ENCODE assay signal across 13 cellular contexts in genomic region chr3:63364909-63365308, GRCh38.
DNase-seq lines count a peak whose midpoint lies in the region; ATAC-seq, FAIRE-seq and TF ChIP-seq lines count a peak whose summit lies in the region.
"Had no signal": no experiment of that assay in that cellular context is flagged by ENCODE, and none has a peak within 500 bp of the region (broad histone marks: within the 10 kb centered on the region; RNA-seq: fewer than 3 reads in every experiment).

No MANE protein-coding gene starts in this region.

- H3K4me3 ChIP-seq in HepG2 (replicated peaks in 1 of 3; ENCODE audit: insufficient read depth in 1 of 3, low read depth in 2 of 3, low read length in 3 of 3) (no peak overlapping the region), right lobe of liver (no peak overlapping the region)
- H3K4me3 ChIP-seq: BLaER1 treated with 17β-estradiol and CSF1 and Interleukin-3, amounts not matched to agents 10 nM and 100 nM; PC-9 had no signal

- no peak for DNase-seq in HepG2 (ENCODE audit: low spot score)
- DNase-seq in right lobe of liver, result no peak
- peak; percentile 3 for DNase-seq in RKO (ENCODE audit: low spot score)
- peak in 33 of 42 donors; percentile 12 to 74 (median 37) for DNase-seq in head of caudate nucleus
- no peak for DNase-seq in inferior parietal cortex (ENCODE audit: extremely low spot score)
- DNase-seq in mesenteric fat pad (ENCODE audit: low spot score), result no peak
- DNase-seq in activated CD4-positive, CD25-positive, alpha-beta regulatory T cell treated with anti-CD3 and anti-CD28 coated beads, Interleukin-2, amount 50 U/mL, for 72 hours, result no peak
- DNase-seq in stimulated activated CD4-positive, alpha-beta T cell treated with anti-CD3 and anti-CD28 coated beads, Interleukin-15, amount 100 ng/mL, for 24 hours, result no peak
- DNase-seq: activated CD4-positive, alpha-beta T cell treated with anti-CD3 and anti-CD28 coated beads for 36 hours; activated naive CD4-positive, alpha-beta T cell treated with Interleukin-2 at 50 U/mL for 16 hours; islet precursor cell had no signal

- POLR2A ChIA-PET in HepG2 (lab: Yijun Ruan, JAX), result no interaction called here

- ATAC-seq in HepG2 (peak; percentile 74), right lobe of liver (no peak)
- ATAC-seq: activated CD4-positive, alpha-beta T cell treated with anti-CD3 and anti-CD28 coated beads for 36 hours had no signal

- H3K9ac ChIP-seq in HepG2 (ENCODE audit: insufficient read depth, low read depth, low read length), result no peak overlapping the region
- H3K9ac ChIP-seq: BLaER1 treated with 17β-estradiol and CSF1 and Interleukin-3, amounts not matched to agents 10 nM and 100 nM had no signal

- H3K4me2 ChIP-seq in HepG2 (ENCODE audit: low read depth, low read length), result no peak overlapping the region
- H3K4me2 ChIP-seq: BLaER1 treated with 17β-estradiol and CSF1 and Interleukin-3, amounts not matched to agents 10 nM and 100 nM; PC-9 had no signal

- no peaks in the 10 kb centered on the region for H3K79me2 ChIP-seq in HepG2 (ENCODE audit: insufficient read depth, low read length)

- H3K9me3 ChIP-seq in HepG2 (ENCODE audit: low read length), result no peaks in the 10 kb centered on the region
- no peaks in the 10 kb centered on the region for H3K9me3 ChIP-seq in right lobe of liver
- H3K9me3 ChIP-seq: BLaER1 treated with 17β-estradiol and CSF1 and Interleukin-3, amounts not matched to agents 10 nM and 100 nM had no signal

- in situ Hi-C loops in HepG2 (cut with HindIII; ENCODE audit: extremely low pct_ligation_motif_present, low pct_unique_long_range_greater_than_20kb), result no loop called here

- TF ChIP-seq CTCF in HepG2 (CRISPR knock-in tag; IDR thresholded peaks at IDR 0.05), result peak; percentile 26; the same call in 1 of the 2 replicates
- TF ChIP-seq CTCF in right lobe of liver (IDR thresholded peaks at IDR 0.05), result no peak

- no peak for TF ChIP-seq RAD21 in HepG2 (CRISPR knock-in tag; IDR thresholded peaks at IDR 0.05)

- TF ChIP-seq POLR2A in HepG2 (IDR thresholded peaks at IDR 0.05; ENCODE audit: insufficient read depth in 1 of 2, low read depth in 2 of 2, low read length in 2 of 2), result no peak
- TF ChIP-seq POLR2A in right lobe of liver (IDR thresholded peaks at IDR 0.05), result no peak

- FAIRE-seq in HepG2 (lab: Jason Lieb, UNC), result no peak

- H4K20me1 ChIP-seq in HepG2 (ENCODE audit: insufficient read depth, low read length), result no peaks in the 10 kb centered on the region
- H4K20me1 ChIP-seq: BLaER1 treated with 17β-estradiol and CSF1 and Interleukin-3, amounts not matched to agents 10 nM and 100 nM had no signal

- CTCF ChIA-PET in HepG2 (lab: Yijun Ruan, JAX; ENCODE audit: low intra/inter-chr PET ratio, low total read pairs), result interaction anchor here (1.5 kb wide), 1 partner anchor 454 kb away, joined by 5 read pairs; no protein-coding TSS in a partner anchor

- H3K27me3 ChIP-seq in HepG2 (ENCODE audit: control insufficient read depth in 1 of 2, insufficient read depth in 2 of 2, low read length in 2 of 2), result no peaks in the 10 kb centered on the region
- no peaks in the 10 kb centered on the region for H3K27me3 ChIP-seq in right lobe of liver
- H3K27me3 ChIP-seq: BLaER1 treated with 17β-estradiol and CSF1 and Interleukin-3, amounts not matched to agents 10 nM and 100 nM had no signal

- no peak overlapping the region for H3K27ac ChIP-seq in HepG2 (ENCODE audit: extremely low read length, insufficient read depth, low read length)
- H3K27ac ChIP-seq in right lobe of liver, result no peak overlapping the region
- H3K27ac ChIP-seq: BLaER1 treated with 17β-estradiol and CSF1 and Interleukin-3, amounts not matched to agents 10 nM and 100 nM; PC-9 had no signal

- no peak overlapping the region for H2AFZ ChIP-seq in HepG2 (ENCODE audit: low read length)
- H2AFZ ChIP-seq: PC-9 had no signal

- no peak for TF ChIP-seq EP300 in HepG2 (IDR thresholded peaks at IDR 0.05; ENCODE audit: low read depth in 2 of 2, low read length in 2 of 2)
- no peak for TF ChIP-seq EP300 in HepG2 (CRISPR knock-in tag; IDR thresholded peaks at IDR 0.05; ENCODE audit: borderline replicate concordance)

- H3K36me3 ChIP-seq in HepG2 (replicated peaks in 1 of 2; ENCODE audit: control insufficient read depth in 1 of 2, insufficient read depth in 2 of 2, low read length in 2 of 2) (no peaks in the 10 kb centered on the region), right lobe of liver (no peaks in the 10 kb centered on the region)
- H3K36me3 ChIP-seq: BLaER1 treated with 17β-estradiol and CSF1 and Interleukin-3, amounts not matched to agents 10 nM and 100 nM had no signal

- BruUV-seq in HepG2 (replicated peaks; lab: Mats Ljungman, UMichigan), result no TSS peak

- intact Hi-C loops in HepG2 (cut with micrococcal nuclease; ENCODE audit: unreplicated experiment) (loop anchor here (1.0 kb wide), 1 partner anchor 453 kb away; no protein-coding TSS in a partner anchor), right lobe of liver (cut with DNase I) (no loop called here), head of caudate nucleus (cut with DNase I) (no loop called here)

- H3K4me1 ChIP-seq in HepG2 (ENCODE audit: insufficient read depth, low read length), result no peaks in the 10 kb centered on the region
- no peaks in the 10 kb centered on the region for H3K4me1 ChIP-seq in right lobe of liver
- H3K4me1 ChIP-seq: BLaER1 treated with 17β-estradiol and CSF1 and Interleukin-3, amounts not matched to agents 10 nM and 100 nM had no signal

- WGBS in HepG2 (ENCODE audit: low lambda C conversion rate), result 5% methylated on average over 2 of the region's 2 CpGs
- WGBS in right lobe of liver (ENCODE audit: insufficient coverage, low coverage, low lambda C conversion rate, missing lambda C conversion rate), result 43% methylated on average over 2 of the region's 2 CpGs

TF ChIP-seq in HepG2, 621 proteins besides CTCF, POLR2A, EP300 and RAD21:
- TF ChIP-seq ZNF841 (CRISPR knock-in tag; IDR thresholded peaks at IDR 0.05; ENCODE audit: borderline replicate concordance) (no peak), SMC3 (IDR thresholded peaks at IDR 0.05; ENCODE audit: low read length) (peak; percentile 18; the same call in 1 of the 2 replicates), ELF1 (CRISPR knock-in tag; IDR thresholded peaks at IDR 0.05) (no peak), ELF4 (CRISPR knock-in tag; IDR thresholded peaks at IDR 0.05; ENCODE audit: borderline replicate concordance) (no peak), ATF7 (IDR thresholded peaks at IDR 0.05) (peak; percentile 51; the same call in 1 of the 2 replicates), ATF7 (CRISPR knock-in tag; IDR thresholded peaks at IDR 0.05) (no peak), ZSCAN25 (CRISPR knock-in tag; IDR thresholded peaks at IDR 0.05) (no peak), HNF1B (CRISPR knock-in tag; IDR thresholded peaks at IDR 0.05) (no peak), E2F1 (CRISPR knock-in tag; IDR thresholded peaks at IDR 0.05) (no peak), ZBTB46 (CRISPR knock-in tag; IDR thresholded peaks at IDR 0.05; ENCODE audit: borderline replicate concordance) (no peak), STAG1 (CRISPR knock-in tag; IDR thresholded peaks at IDR 0.05) (peak; percentile 36), JARID2 (CRISPR knock-in tag; IDR thresholded peaks at IDR 0.05; ENCODE audit: insufficient replicate concordance) (no peak), E2F5 (CRISPR knock-in tag; conservative IDR thresholded peaks at IDR 0.05) (no peak)

Comparison
In these comparisons a context has a peak if more than half of its experiments do, and no peak if none do; other contexts are left out.
1. DNase-seq: peak in RKO (single experiment) and head of caudate nucleus (33 of 42); none in HepG2 (single experiment), right lobe of liver (0 of 3), inferior parietal cortex (single experiment), mesenteric fat pad (single experiment), activated CD4-positive, CD25-positive, alpha-beta regulatory T cell treated with anti-CD3 and anti-CD28 coated beads, Interleukin-2, amount 50 U/mL, for 72 hours (single experiment) and stimulated activated CD4-positive, alpha-beta T cell treated with anti-CD3 and anti-CD28 coated beads, Interleukin-15, amount 100 ng/mL, for 24 hours (single experiment).